Comparison of ENCODE assay signal across 9 cellular contexts in the genomic region with DNA sequence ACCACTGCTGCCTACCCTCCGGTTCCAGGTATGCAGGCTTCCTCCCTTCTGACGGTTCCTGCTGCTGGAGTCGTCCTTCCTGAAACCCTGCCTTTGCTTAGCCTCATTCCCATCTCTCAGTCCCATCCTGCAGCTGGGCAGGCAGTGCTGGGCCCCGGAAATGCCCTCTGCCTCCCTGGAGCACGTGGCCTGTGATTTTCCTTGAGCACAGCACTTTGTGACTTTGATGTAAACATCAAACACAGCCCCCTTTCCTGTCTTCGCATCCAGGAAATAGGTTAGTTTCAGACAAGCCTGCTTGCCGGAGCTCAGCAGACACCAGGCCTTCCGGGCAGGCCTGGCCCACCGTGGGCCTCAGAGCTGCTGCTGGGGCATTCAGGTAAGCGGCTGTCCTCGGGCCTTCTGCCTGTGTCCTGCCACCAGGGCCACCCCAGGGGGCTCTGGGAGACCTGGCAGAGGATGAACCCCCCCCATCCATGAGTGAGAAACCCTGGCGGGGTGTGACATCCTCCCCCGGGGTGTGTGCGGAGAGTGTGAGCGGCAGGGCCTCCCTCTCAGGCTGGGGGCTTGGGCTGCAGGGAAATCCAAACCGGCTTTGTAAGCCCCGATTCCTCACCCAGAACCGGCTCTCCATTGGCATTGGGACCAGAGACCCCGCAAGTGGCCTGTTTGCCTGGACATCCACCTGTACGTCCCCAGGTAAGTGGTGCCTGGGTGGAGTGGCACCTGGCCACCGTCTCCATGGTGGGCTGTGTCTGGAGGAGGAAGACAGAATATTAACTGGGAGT. TPM values are rescaled to one million over a fixed set of nuclear protein-coding genes. Genes with fewer than 3 reads are reported as not detected.
DNase-seq lines count a peak whose midpoint lies in the region; ATAC-seq and TF ChIP-seq lines count a peak whose summit lies in the region.
"Had no signal": no experiment of that assay in that cellular context is flagged by ENCODE, and none has a peak within 500 bp of the region (broad histone marks: within the 10 kb centered on the region; RNA-seq: fewer than 3 reads in every experiment).

TSS of gene ZAP70 (plus strand) at position 281 of the 788 bp plus-strand sequence. CDS start 10,461 bp downstream, outside the sequence.

- H3K36me3 Mint-ChIP-seq in stimulated activated naive B cell treated with anti-CD40 and anti-IgM and Interleukin-4, amounts not matched to agents 10 μg/mL and 1 μg/mL and 100 μg/mL, for 72 hours = no peaks in the 10 kb centered on the region

- no peaks in the 10 kb centered on the region for H3K9me3 ChIP-seq in Peyer's patch
- H3K9me3 ChIP-seq: heart left ventricle had no signal

- peak; percentile 35 to 40 for ATAC-seq in stimulated activated naive B cell treated with anti-CD40 and anti-IgM and Interleukin-4, amounts not matched to agents 10 μg/mL and 1 μg/mL and 100 μg/mL, for 72 hours (replicated peaks)
- ATAC-seq in GM19455 (IDR thresholded peaks at IDR 0.05; ENCODE audit: unreplicated experiment) = no peak
- no peak for ATAC-seq in HG02938 (IDR thresholded peaks at IDR 0.05; ENCODE audit: unreplicated experiment)
- no peak for ATAC-seq in GM19328 (IDR thresholded peaks at IDR 0.05; ENCODE audit: unreplicated experiment)
- ATAC-seq: heart left ventricle had no signal

- H3K27me3 ChIP-seq in Peyer's patch = no peaks in the 10 kb centered on the region
- H3K27me3 ChIP-seq: heart left ventricle had no signal

- H3K4me3 Mint-ChIP-seq in stimulated activated naive B cell treated with anti-CD40 and anti-IgM and Interleukin-4, amounts not matched to agents 10 μg/mL and 1 μg/mL and 100 μg/mL, for 72 hours = peak within 1 kb of the TSS; percentile 45 to 66

- TF ChIP-seq CTCF in Peyer's patch (IDR thresholded peaks at IDR 0.05) = no peak

- DNase-seq in Peyer's patch (peak; percentile 50 to 66 (median 55)), mesenteric fat pad (ENCODE audit: low spot score) (peak; percentile 75), NCI-H345 treated with DMSO at 0.1 percent for 48 hours (lab: John Stamatoyannopoulos, UW; ENCODE audit: unreplicated experiment) (no peak)
- DNase-seq in activated T-cell treated with anti-CD3 and anti-CD28 coated beads, Interleukin-2, amount 50 U/mL, for 48 hours = peak; percentile 74 to 79
- no peak for DNase-seq in stimulated activated naive B cell treated with anti-CD40 and anti-IgM and Interleukin-4, amounts not matched to agents 10 μg/mL and 1 μg/mL and 100 μg/mL, for 72 hours

- H3K4me1 ChIP-seq in Peyer's patch = no peaks in the 10 kb centered on the region

- peaks cover 26 to 32% of the 10 kb centered on the region in 2 donors for H3K4me1 Mint-ChIP-seq in stimulated activated naive B cell treated with anti-CD40 and anti-IgM and Interleukin-4, amounts not matched to agents 10 μg/mL and 1 μg/mL and 100 μg/mL, for 72 hours

- H3K36me3 ChIP-seq in Peyer's patch = no peaks in the 10 kb centered on the region
- H3K36me3 ChIP-seq: heart left ventricle had no signal

- H3K27ac Mint-ChIP-seq in stimulated activated naive B cell treated with anti-CD40 and anti-IgM and Interleukin-4, amounts not matched to agents 10 μg/mL and 1 μg/mL and 100 μg/mL, for 72 hours = peak within 1 kb of the TSS; percentile 96

- H3K4me3 ChIP-seq in Peyer's patch = peak within 1 kb of the TSS; percentile 27 to 44 (median 40)

- H3K27me3 Mint-ChIP-seq in stimulated activated naive B cell treated with anti-CD40 and anti-IgM and Interleukin-4, amounts not matched to agents 10 μg/mL and 1 μg/mL and 100 μg/mL, for 72 hours = peaks cover 3 to 7% of the 10 kb centered on the region in 2 donors

- H3K9me3 Mint-ChIP-seq in stimulated activated naive B cell treated with anti-CD40 and anti-IgM and Interleukin-4, amounts not matched to agents 10 μg/mL and 1 μg/mL and 100 μg/mL, for 72 hours = no peaks in the 10 kb centered on the region

- TF ChIP-seq POLR2A in Peyer's patch (IDR thresholded peaks at IDR 0.05) = peak in 1 of 2 donors; percentile 26

- peak within 1 kb of the TSS; percentile 61 to 79 (median 68) for H3K27ac ChIP-seq in Peyer's patch

RNA-seq across cellular contexts. Expression of gene ZAP70, which starts in this region (rescaled TPM):
- 10 to 100 TPM; 11.5 to 75.1 (median 27.2) TPM for total RNA-seq in Peyer's patch
- total RNA-seq in mesenteric fat pad = 1.3 TPM

Comparison
In these comparisons a context has a peak if more than half of its experiments do, and no peak if none do; other contexts are left out.
1. DNase-seq: peak in Peyer's patch (3 of 3), activated T-cell treated with anti-CD3 and anti-CD28 coated beads, Interleukin-2, amount 50 U/mL, for 48 hours (2 of 2) and mesenteric fat pad (single experiment); none in stimulated activated naive B cell treated with anti-CD40 and anti-IgM and Interleukin-4, amounts not matched to agents 10 μg/mL and 1 μg/mL and 100 μg/mL, for 72 hours (single experiment) and NCI-H345 treated with DMSO at 0.1 percent for 48 hours (single experiment).
2. ATAC-seq: peak in stimulated activated naive B cell treated with anti-CD40 and anti-IgM and Interleukin-4, amounts not matched to agents 10 μg/mL and 1 μg/mL and 100 μg/mL, for 72 hours (2 of 2); none in GM19455 (single experiment), HG02938 (single experiment) and GM19328 (single experiment).